ENCODE assay signal across 1 cellular context in genomic region chr2:173002751-173003541, GRCh38.
TF ChIP-seq lines count a peak whose summit lies in the region.

No MANE protein-coding gene starts in this region.

TF ChIP-seq in endothelial cell of umbilical vein, 7 proteins besides CTCF, POLR2A, EP300 and RAD21:
- TF ChIP-seq FOS (IDR thresholded peaks at IDR 0.05; ENCODE audit: borderline replicate concordance, insufficient read depth, low read length), result no peak
- no peak for TF ChIP-seq POLR2AphosphoS5 (IDR thresholded peaks at IDR 0.05; ENCODE audit: insufficient read depth, low read depth, low read length)
- TF ChIP-seq JUN (IDR thresholded peaks at IDR 0.05; ENCODE audit: borderline replicate concordance, insufficient read depth, insufficient read length, low read depth), result no peak
- TF ChIP-seq MYC (IDR thresholded peaks at IDR 0.05; ENCODE audit: low read depth, low read length), result no peak
- TF ChIP-seq GATA2 (IDR thresholded peaks at IDR 0.05; ENCODE audit: insufficient read depth, insufficient read length, low read depth, low read length), result no peak
- TF ChIP-seq EZH2 (IDR thresholded peaks at IDR 0.05; ENCODE audit: borderline replicate concordance, low read depth, low read length, severe bottlenecking), result no peak
- no peak for TF ChIP-seq MAX (IDR thresholded peaks at IDR 0.05; ENCODE audit: insufficient read depth, insufficient read length)
